In the genomic region with DNA sequence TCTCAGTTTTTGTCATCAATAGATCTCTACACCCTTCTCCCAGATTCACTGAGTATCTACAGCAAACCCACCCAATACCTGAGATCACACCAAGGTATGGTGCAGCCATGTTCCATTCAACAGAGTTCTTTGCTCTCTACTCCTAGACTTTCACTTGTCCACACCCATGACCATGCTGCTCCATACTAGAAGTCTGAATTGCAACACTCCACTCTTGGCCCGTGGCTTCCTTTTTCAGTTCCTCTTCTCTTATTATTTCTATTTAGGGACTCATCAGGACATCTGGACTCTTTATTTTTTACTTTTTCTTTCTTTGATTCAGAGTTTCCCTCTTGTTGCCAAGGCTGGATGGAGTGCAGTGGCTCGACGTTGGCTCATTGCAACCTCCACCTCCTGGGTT, we compare ENCODE assay signal across 8 cellular contexts. TPM values are rescaled to one million over a fixed set of nuclear protein-coding genes. Genes with fewer than 3 reads are reported as not detected.
A peak's percentile ranks its signal among the peaks of the same experiment; 100 is the strongest.
DNase-seq lines count a peak whose midpoint lies in the region; ATAC-seq, FAIRE-seq and TF ChIP-seq lines count a peak whose summit lies in the region.

No MANE protein-coding gene starts in this region.

- no peak overlapping the region for H2AFZ ChIP-seq in GM12878 (ENCODE audit: control insufficient read depth, low read depth, low read length)

- TF ChIP-seq RAD21 in GM12878 (IDR thresholded peaks at IDR 0.05; ENCODE audit: insufficient read depth, low read depth, low read length), result no peak

- RAD21 ChIA-PET in GM12878 (lab: Charles Lee; ENCODE audit: unreplicated experiment), result interaction anchor here (0.9 to 2.5 kb wide), 7 partner anchors 8 to 153 kb away, joined by 3 to 29 read pairs (median 4); partner anchors contain the start of genes CRK and INPP5K

- no peak for TF ChIP-seq POLR2A in GM12878 (IDR thresholded peaks at IDR 0.05; ENCODE audit: low read depth, low read length)

- H3K27me3 Mint-ChIP-seq in Calu3 (ENCODE audit: unreplicated experiment) (no peaks in the 10 kb centered on the region), IgD-negative memory B cell (no peaks in the 10 kb centered on the region)
- H3K27me3 Mint-ChIP-seq in naive thymus-derived CD4-positive, alpha-beta T cell, result no peaks in the 10 kb centered on the region

- H3K4me1 Mint-ChIP-seq in Calu3 (ENCODE audit: low read depth, unreplicated experiment), result peaks cover 30% of the 10 kb centered on the region
- H3K4me1 Mint-ChIP-seq in IgD-negative memory B cell, result peaks cover 31 to 42% (median 39%) of the 10 kb centered on the region in 3 donors
- peaks cover 38 to 77% (median 58%) of the 10 kb centered on the region in 7 donors for H3K4me1 Mint-ChIP-seq in naive thymus-derived CD4-positive, alpha-beta T cell

- H3K4me2 ChIP-seq in GM12878 (ENCODE audit: control insufficient read depth, insufficient read depth), result peak overlapping the region; percentile 39

- peak overlapping the region; percentile 18 for H3K4me3 Mint-ChIP-seq in Calu3 (ENCODE audit: low read depth, unreplicated experiment)
- H3K4me3 Mint-ChIP-seq in IgD-negative memory B cell, result peak overlapping the region; percentile 34 to 82 (median 54)
- peak overlapping the region in 9 of 10 donors; percentile 55 to 74 (median 70) for H3K4me3 Mint-ChIP-seq in naive thymus-derived CD4-positive, alpha-beta T cell

- H3K4me3 ChIP-seq in GM12878, result peak overlapping the region; percentile 40; the same call in 1 of the 2 replicates
- no peak overlapping the region for H3K4me3 ChIP-seq in naive thymus-derived CD4-positive, alpha-beta T cell (ENCODE audit: low read length)

- H3K27ac Mint-ChIP-seq in Calu3 (ENCODE audit: unreplicated experiment) (peak overlapping the region; percentile 53), IgD-negative memory B cell (peak overlapping the region; percentile 38 to 78 (median 66))
- H3K27ac Mint-ChIP-seq in naive thymus-derived CD4-positive, alpha-beta T cell, result peak overlapping the region; percentile 53 to 92 (median 81)

- in situ Hi-C loops in GM12878 (cut with MboI), result no loop called here

- peak overlapping the region; percentile 6; the same call in 1 of the 2 replicates for H3K27ac ChIP-seq in GM12878 (ENCODE audit: control insufficient read depth, insufficient read depth)
- peak overlapping the region; percentile 62 for H3K27ac ChIP-seq in naive thymus-derived CD4-positive, alpha-beta T cell (ENCODE audit: low read depth, low read length)

- BruUV-seq in Calu3 (replicated peaks; lab: Mats Ljungman, UMichigan), result no TSS peak
- BruUV-seq in GM12878 (replicated peaks; lab: Mats Ljungman, UMichigan), result no TSS peak

- peak; percentile 78 for ATAC-seq in GM12878
- peak; percentile 55 for ATAC-seq in naive thymus-derived CD4-positive, alpha-beta T cell

- 0% methylated on average over 3 of the region's 3 CpGs for whole genome bisulfite sequencing in GM12878 (ENCODE audit: insufficient coverage, insufficient replicate concordance, low lambda C conversion rate, missing lambda C conversion rate)

- H3K36me3 ChIP-seq in GM12878 (ENCODE audit: control insufficient read depth in 2 of 2, insufficient read depth in 2 of 2, low read length in 1 of 2), result peaks cover 11 to 16% of the 10 kb centered on the region in 2 experiments
- H3K36me3 ChIP-seq in naive thymus-derived CD4-positive, alpha-beta T cell (ENCODE audit: control insufficient read depth in 2 of 3, insufficient read depth in 3 of 3, low read length in 3 of 3), result peaks cover 0 to 43% (median 6%) of the 10 kb centered on the region in 3 experiments

- no peaks in the 10 kb centered on the region for H3K9me3 ChIP-seq in GM12878 (replicated peaks; ENCODE audit: control insufficient read depth, insufficient read depth, low read length)
- no peaks in the 10 kb centered on the region for H3K9me3 ChIP-seq in naive thymus-derived CD4-positive, alpha-beta T cell (ENCODE audit: control insufficient read depth in 2 of 3, low read length in 3 of 3)

- peaks cover 80% of the 10 kb centered on the region for H3K79me2 ChIP-seq in GM12878 (ENCODE audit: control insufficient read depth, insufficient read depth, low read length)

- peaks cover 33% of the 10 kb centered on the region for H3K4me1 ChIP-seq in GM12878 (ENCODE audit: control insufficient read depth, insufficient read depth, low read length)
- peaks cover 27% of the 10 kb centered on the region in 2 donors for H3K4me1 ChIP-seq in naive thymus-derived CD4-positive, alpha-beta T cell (ENCODE audit: control insufficient read depth in 2 of 2, insufficient read depth in 2 of 2, low read length in 2 of 2)

- H3K36me3 Mint-ChIP-seq in Calu3 (ENCODE audit: insufficient read depth, unreplicated experiment) (peaks cover 60% of the 10 kb centered on the region), IgD-negative memory B cell (peaks cover 2% of the 10 kb centered on the region)
- H3K36me3 Mint-ChIP-seq in naive thymus-derived CD4-positive, alpha-beta T cell, result peaks cover 5 to 20% (median 17%) of the 10 kb centered on the region in 5 donors

- DNase-seq in Calu3 (no peak), GM12878 (ENCODE audit: low read depth, low spot score) (no peak), NK-92 (lab: John Stamatoyannopoulos, UW; ENCODE audit: unreplicated experiment) (no peak), foreskin melanocyte (no peak), T1000 (lab: John Stamatoyannopoulos, UW) (no peak), glomerular visceral epithelial cell (ENCODE audit: extremely low spot score) (no peak)
- DNase-seq in naive thymus-derived CD4-positive, alpha-beta T cell, result no peak

- POLR2A ChIA-PET in GM12878 (lab: Charles Lee), result interaction anchor here (0.9 to 1.6 kb wide), 2 partner anchors 20 to 27 kb away, joined by 3 to 14 read pairs; no protein-coding TSS in a partner anchor
- POLR2A ChIA-PET in naive thymus-derived CD4-positive, alpha-beta T cell (lab: Charles Lee), result interaction anchor here (0.6 to 1.7 kb wide), 4 partner anchors 18 to 532 kb away, joined by 5 to 9 read pairs (median 6); partner anchors contain the start of gene INPP5K

- SMC1A ChIA-PET in GM12878 (lab: Charles Lee; ENCODE audit: uncharacterized antibody, unreplicated experiment), result interaction anchor here (0.7 to 2.7 kb wide), 10 partner anchors 9 to 161 kb away, joined by 3 to 16 read pairs (median 4); partner anchors contain the start of gene INPP5K

- H4K20me1 ChIP-seq in GM12878 (ENCODE audit: control insufficient read depth, insufficient read depth), result peaks cover 9% of the 10 kb centered on the region; the same call in 1 of the 2 replicates

- no peak for TF ChIP-seq CTCF in Calu3 (IDR thresholded peaks at IDR 0.05; ENCODE audit: unreplicated experiment)
- no peak for TF ChIP-seq CTCF in GM12878 (IDR thresholded peaks at IDR 0.05 in 2 of 3, conservative IDR thresholded peaks at IDR 0.05 in 1 of 3; ENCODE audit: control insufficient read depth in 2 of 3, extremely low read depth in 1 of 3, insufficient read depth in 1 of 3, low read depth in 3 of 3, low read length in 3 of 3)

- H3K27me3 ChIP-seq in GM12878 (replicated peaks in 1 of 2; ENCODE audit: control insufficient read depth in 2 of 2, insufficient read depth in 2 of 2, low read length in 1 of 2), result no peaks in the 10 kb centered on the region
- no peaks in the 10 kb centered on the region for H3K27me3 ChIP-seq in naive thymus-derived CD4-positive, alpha-beta T cell (ENCODE audit: control insufficient read depth in 2 of 2, insufficient read depth in 2 of 2, low read length in 2 of 2)

- H3K9me3 Mint-ChIP-seq in Calu3 (ENCODE audit: low read depth, unreplicated experiment) (no peaks in the 10 kb centered on the region), IgD-negative memory B cell (no peaks in the 10 kb centered on the region)
- no peaks in the 10 kb centered on the region for H3K9me3 Mint-ChIP-seq in naive thymus-derived CD4-positive, alpha-beta T cell

- TF ChIP-seq EP300 in GM12878 (IDR thresholded peaks at IDR 0.05; ENCODE audit: borderline replicate concordance in 1 of 2, control insufficient read depth in 1 of 2, low read depth in 2 of 2, low read length in 2 of 2), result no peak

- no peak for FAIRE-seq in GM12878 (lab: Jason Lieb, UNC)

- CTCF ChIA-PET in Calu3 (lab: Charles Lee) (interaction anchor here (0.6 kb wide), 1 partner anchor 37 kb away, joined by 4 read pairs; the partner anchor contains the start of gene YWHAE), GM12878 (lab: Yijun Ruan, JAX) (interaction anchor here (1.0 to 2.9 kb wide), 7 partner anchors 8 to 158 kb away, joined by 3 to 27 read pairs (median 5); partner anchors contain the start of gene INPP5K)
- CTCF ChIA-PET in naive thymus-derived CD4-positive, alpha-beta T cell (lab: Charles Lee), result interaction anchor here (1.1 to 1.7 kb wide), 5 partner anchors 9 to 170 kb away, joined by 4 to 7 read pairs (median 4); partner anchors contain the start of gene INPP5K

- intact Hi-C loops in Calu3 (cut with micrococcal nuclease; ENCODE audit: unreplicated experiment), result loop anchor here (10.0 kb wide), 1 partner anchor 92 kb away; the partner anchor contains the start of gene CRK
- intact Hi-C loops in GM12878 (cut with micrococcal nuclease; ENCODE audit: unreplicated experiment), result no loop called here
- intact Hi-C loops in naive thymus-derived CD4-positive, alpha-beta T cell (cut with micrococcal nuclease), result no loop called here

- no peak overlapping the region for H3K9ac ChIP-seq in GM12878 (ENCODE audit: control insufficient read depth, insufficient read depth, low read length)

TF ChIP-seq in GM12878, 131 proteins besides CTCF, POLR2A, EP300 and RAD21 (continues in another document):
- peak; percentile 56; the same call in 1 of the 2 replicates for TF ChIP-seq IKZF1 (conservative IDR thresholded peaks at IDR 0.05)
- no peak for TF ChIP-seq SUZ12 (IDR thresholded peaks at IDR 0.05; ENCODE audit: unreplicated experiment)

RNA-seq across cellular contexts. Expression of gene YWHAE, which starts 37.1 kb away (rescaled TPM):
- total RNA-seq in Calu3 (2022) (466 and 504 TPM in 2 replicates), GM12878 (2014; rRNA removed) (189 and 192 TPM in 2 replicates), GM12878 (2014; rRNA removed; fragmentation: Illumina TruSeq; extraction: Trizol) (250 and 257 TPM in 2 replicates), GM12878 (2021) (452 and 460 TPM in 2 replicates)
- polyA plus RNA-seq in IgD-negative memory B cell (54.4 TPM), GM12878 (2011; rRNA removed) (651 and 809 TPM in 2 replicates), GM12878 (2014; fragmentation: Illumina TruSeq; extraction: Trizol) (487 and 489 TPM in 2 replicates), GM12878 (2014; fragmentation: Nextera tagmentation; extraction: Ambion mirVana) (100 to 1,000 TPM; 369 to 425 TPM), GM12878 (2014; rRNA removed) (427 and 526 TPM in 2 replicates), GM12878 (2016; fragmentation: Nextera tagmentation; extraction: Ambion mirVana) (100 to 1,000 TPM; 611 to 616 TPM)
- 188 and 201 TPM in 2 replicates for total RNA-seq in GM12878 (2013; cell fraction: nucleolus; rRNA removed)
- 194 TPM for polyA plus RNA-seq in GM12878 (2011; ENCODE audit: low read depth)
- 448 and 455 TPM in 2 replicates for polyA plus RNA-seq in GM12878 (2011; cell fraction: cytosol; rRNA removed)
- 177 and 272 TPM in 2 replicates for polyA plus RNA-seq in GM12878 (2011; cell fraction: nucleus; rRNA removed)
- 300 and 352 TPM in 2 replicates for polyA plus RNA-seq in GM12878 (2012)
- 509 and 565 TPM in 2 replicates for polyA minus RNA-seq in GM12878 (2011; rRNA and poly(A)+ RNA removed)
- polyA minus RNA-seq in GM12878 (2011; cell fraction: cytosol; rRNA and poly(A)+ RNA removed), result 285 and 303 TPM in 2 replicates
- 71.7 and 98.4 TPM in 2 replicates for polyA minus RNA-seq in GM12878 (2011; cell fraction: nucleus; rRNA and poly(A)+ RNA removed)
- 100 to 1,000 TPM; 119 to 317 (median 127) TPM for total RNA-seq in naive thymus-derived CD4-positive, alpha-beta T cell
- 10 to 100 TPM; 30.6 to 37.3 TPM for polyA plus RNA-seq in naive thymus-derived CD4-positive, alpha-beta T cell

Comparison
In these comparisons a context has a peak if more than half of its experiments do, and no peak if none do; other contexts are left out.
1. H3K4me3 Mint-ChIP-seq: peak in every context shown above with its lines; median percentile 70 in naive thymus-derived CD4-positive, alpha-beta T cell; 54 in IgD-negative memory B cell; 18 in Calu3.